In the genomic region with DNA sequence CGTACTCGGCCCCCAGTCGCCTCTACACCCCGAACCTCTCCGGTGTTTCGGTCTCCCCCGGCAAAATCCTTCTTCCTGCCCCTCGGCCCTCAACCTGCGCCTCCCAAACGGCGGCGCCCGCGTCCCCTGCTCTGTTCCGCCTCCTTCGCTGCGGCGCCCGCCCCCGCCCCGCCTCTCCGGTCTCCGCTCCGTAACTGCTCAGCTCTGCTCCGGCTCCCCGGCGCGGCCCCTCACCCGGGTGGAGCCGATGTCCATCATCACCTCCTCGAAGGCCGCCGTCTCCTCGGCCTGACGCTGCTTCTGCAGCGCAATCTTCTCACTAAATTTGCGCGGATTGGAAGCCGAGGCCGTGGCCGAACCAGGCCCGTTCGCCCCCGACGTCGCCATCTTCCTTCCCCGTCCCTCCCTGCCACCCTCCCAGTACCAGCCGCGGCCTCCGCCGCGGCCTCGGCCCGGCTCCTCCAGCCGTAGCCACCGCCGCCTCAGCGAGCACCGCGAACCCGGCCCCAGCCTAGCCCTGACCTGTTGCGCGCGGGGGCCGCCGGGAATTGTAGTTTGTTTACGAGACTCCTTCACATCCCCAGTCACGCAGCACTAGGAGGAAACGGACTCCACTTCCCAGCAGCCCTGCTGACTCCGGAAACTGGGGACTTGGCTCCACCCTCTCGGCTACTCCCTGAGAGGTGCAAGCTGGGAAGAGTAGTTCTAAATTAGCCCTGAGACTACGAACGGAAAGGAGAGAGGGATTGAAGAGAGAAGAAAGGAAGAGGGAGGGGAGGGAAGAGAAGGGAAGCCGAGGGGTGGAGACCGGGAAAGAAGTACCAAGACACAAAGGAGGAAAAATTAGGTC, we compare ENCODE assay signal across 8 cellular contexts. TPM values are rescaled to one million over a fixed set of nuclear protein-coding genes. Genes with fewer than 3 reads are reported as not detected.
A peak's percentile ranks its signal among the peaks of the same experiment; 100 is the strongest.
DNase-seq lines count a peak whose midpoint lies in the region; ATAC-seq and TF ChIP-seq lines count a peak whose summit lies in the region.

A gene with protein sequence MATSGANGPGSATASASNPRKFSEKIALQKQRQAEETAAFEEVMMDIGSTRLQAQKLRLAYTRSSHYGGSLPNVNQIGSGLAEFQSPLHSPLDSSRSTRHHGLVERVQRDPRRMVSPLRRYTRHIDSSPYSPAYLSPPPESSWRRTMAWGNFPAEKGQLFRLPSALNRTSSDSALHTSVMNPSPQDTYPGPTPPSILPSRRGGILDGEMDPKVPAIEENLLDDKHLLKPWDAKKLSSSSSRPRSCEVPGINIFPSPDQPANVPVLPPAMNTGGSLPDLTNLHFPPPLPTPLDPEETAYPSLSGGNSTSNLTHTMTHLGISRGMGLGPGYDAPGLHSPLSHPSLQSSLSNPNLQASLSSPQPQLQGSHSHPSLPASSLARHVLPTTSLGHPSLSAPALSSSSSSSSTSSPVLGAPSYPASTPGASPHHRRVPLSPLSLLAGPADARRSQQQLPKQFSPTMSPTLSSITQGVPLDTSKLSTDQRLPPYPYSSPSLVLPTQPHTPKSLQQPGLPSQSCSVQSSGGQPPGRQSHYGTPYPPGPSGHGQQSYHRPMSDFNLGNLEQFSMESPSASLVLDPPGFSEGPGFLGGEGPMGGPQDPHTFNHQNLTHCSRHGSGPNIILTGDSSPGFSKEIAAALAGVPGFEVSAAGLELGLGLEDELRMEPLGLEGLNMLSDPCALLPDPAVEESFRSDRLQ (minus strand): TSS at position 502 of the 850 bp plus-strand sequence. CDS start 115 bp downstream, at position 387.

- no peaks in the 10 kb centered on the region for H3K9me3 Mint-ChIP-seq in CD8-positive, alpha-beta memory T cell

- H3K4me3 ChIP-seq in CD8-positive, alpha-beta memory T cell (ENCODE audit: low read length) = peak within 1 kb of the TSS; percentile 74
- peak within 1 kb of the TSS; percentile 95 for H3K4me3 ChIP-seq in lower lobe of right lung

- DNase-seq in CD8-positive, alpha-beta memory T cell = peak; percentile 95 to 98 (median 95)
- DNase-seq in HS-5 (ENCODE audit: low read depth) = peak; percentile 92
- peak; percentile 74 for DNase-seq in NK-92 (lab: John Stamatoyannopoulos, UW; ENCODE audit: unreplicated experiment)
- DNase-seq in activated CD8-positive, alpha-beta memory T cell treated with anti-CD3 and anti-CD28 coated beads for 1 hour (ENCODE audit: extremely low read depth in 1 of 2, low read depth in 1 of 2) = peak; percentile 90 to 96
- peak; percentile 99 for DNase-seq in effector CD4-positive, alpha-beta T cell
- peak; percentile 100 for DNase-seq in lower lobe of right lung
- peak; percentile 94 to 97 (median 97) for DNase-seq in stimulated activated CD4-positive, alpha-beta T cell treated with anti-CD3 and anti-CD28 coated beads, TNF-alpha, amount 100 ng/mL, for 24 hours (ENCODE audit: low read depth in 3 of 3)

- H3K36me3 ChIP-seq in CD8-positive, alpha-beta memory T cell (ENCODE audit: insufficient read depth, low read length) = peaks cover 14% of the 10 kb centered on the region
- peaks cover 44% of the 10 kb centered on the region for H3K36me3 ChIP-seq in lower lobe of right lung

- intact Hi-C loops in lower lobe of right lung (cut with DNase I) = no loop called here

- H3K4me1 ChIP-seq in CD8-positive, alpha-beta memory T cell (ENCODE audit: insufficient read depth, low read length) = peaks cover 52% of the 10 kb centered on the region
- H3K4me1 ChIP-seq in lower lobe of right lung = peaks cover 67% of the 10 kb centered on the region

- no peak for TF ChIP-seq CTCF in lower lobe of right lung (IDR thresholded peaks at IDR 0.05)

- no peaks in the 10 kb centered on the region for H3K27me3 Mint-ChIP-seq in CD8-positive, alpha-beta memory T cell

- H3K27ac ChIP-seq in CD8-positive, alpha-beta memory T cell (ENCODE audit: low read depth, low read length) = peak within 1 kb of the TSS; percentile 78
- peak within 1 kb of the TSS; percentile 92 for H3K27ac ChIP-seq in lower lobe of right lung

- peak within 1 kb of the TSS; percentile 93 to 99 (median 98) for H3K4me3 Mint-ChIP-seq in CD8-positive, alpha-beta memory T cell

- peaks cover 51 to 70% (median 57%) of the 10 kb centered on the region in 3 donors for H3K4me1 Mint-ChIP-seq in CD8-positive, alpha-beta memory T cell

- POLR2A ChIA-PET in CD8-positive, alpha-beta memory T cell (lab: Charles Lee) = interaction anchor here (0.8 to 5.8 kb wide), 9 partner anchors 9 to 1315 kb away, joined by 3 to 55 read pairs (median 6); a partner anchor contains a TSS

- CTCF ChIA-PET in CD8-positive, alpha-beta memory T cell (lab: Charles Lee) = interaction anchor here (1.3 to 4.4 kb wide), 3 partner anchors 10 to 19 kb away, joined by 3 to 46 read pairs (median 6); a partner anchor contains a TSS

- ATAC-seq in GM19468 (IDR thresholded peaks at IDR 0.05; ENCODE audit: extremely low read depth, unreplicated experiment) (peak; percentile 52), lower lobe of right lung (peak; percentile 93 to 95)

- no peaks in the 10 kb centered on the region for H3K27me3 ChIP-seq in CD8-positive, alpha-beta memory T cell (ENCODE audit: insufficient read depth, low read length, poor library complexity, severe bottlenecking)
- no peaks in the 10 kb centered on the region for H3K27me3 ChIP-seq in lower lobe of right lung (ENCODE audit: low read depth)

- peak within 1 kb of the TSS; percentile 61 to 98 (median 98) for H3K27ac Mint-ChIP-seq in CD8-positive, alpha-beta memory T cell

- no peaks in the 10 kb centered on the region for H3K9me3 ChIP-seq in CD8-positive, alpha-beta memory T cell (ENCODE audit: low read length)
- no peaks in the 10 kb centered on the region for H3K9me3 ChIP-seq in lower lobe of right lung

- peaks cover 4 to 43% (median 7%) of the 10 kb centered on the region in 3 donors for H3K36me3 Mint-ChIP-seq in CD8-positive, alpha-beta memory T cell

RNA-seq across cellular contexts. Expression of the gene that starts here (rescaled TPM):
- total RNA-seq in CD8-positive, alpha-beta memory T cell = 10 to 100 TPM; 53.9 to 63.2 TPM
- polyA plus RNA-seq in CD8-positive, alpha-beta memory T cell = 38.9 TPM
- total RNA-seq in lower lobe of right lung = 55.8 TPM

Comparison
In these comparisons a context has a peak if more than half of its experiments do, and no peak if none do; other contexts are left out.
1. Peak in every context shown above with its lines: DNase-seq, ATAC-seq, H3K4me3 ChIP-seq and H3K27ac ChIP-seq.